Comparison of ENCODE assay signal across 18 cellular contexts in genomic region chr11:127651175-127651887, GRCh38.
DNase-seq lines count a peak whose midpoint lies in the region; ATAC-seq, FAIRE-seq and TF ChIP-seq lines count a peak whose summit lies in the region.
"Had no signal": no experiment of that assay in that cellular context is flagged by ENCODE, and none has a peak within 500 bp of the region (broad histone marks: within the 10 kb centered on the region; RNA-seq: fewer than 3 reads in every experiment).

No MANE protein-coding gene starts in this region.

- H3K4me1 Mint-ChIP-seq in stimulated activated memory B cell treated with anti-CD40 and anti-IgM and Interleukin-4, amounts not matched to agents 10 μg/mL and 1 μg/mL and 100 μg/mL, for 72 hours, result no peaks in the 10 kb centered on the region

- no peak overlapping the region for H3K4me3 ChIP-seq in endothelial cell of umbilical vein (replicated peaks in 1 of 3; ENCODE audit: insufficient read depth in 1 of 3, low read depth in 1 of 3, low read length in 3 of 3)
- no peak overlapping the region for H3K4me3 ChIP-seq in PC-9
- H3K4me3 ChIP-seq in uterus, result no peak overlapping the region
- H3K4me3 ChIP-seq: right atrium auricular region, stomach had no signal

- no peaks in the 10 kb centered on the region for H3K9me2 ChIP-seq in PC-9 (ENCODE audit: insufficient read depth)

- H4K20me1 ChIP-seq in endothelial cell of umbilical vein (replicated peaks; ENCODE audit: control insufficient read depth, extremely low read depth, insufficient read depth, low read length) (no peaks in the 10 kb centered on the region), PC-9 (ENCODE audit: insufficient read depth) (no peaks in the 10 kb centered on the region)

- H3K36me3 ChIP-seq in endothelial cell of umbilical vein (ENCODE audit: control insufficient read depth in 2 of 2, extremely low read depth in 1 of 2, insufficient read depth in 2 of 2, low read length in 2 of 2) (no peaks in the 10 kb centered on the region), PC-9 (ENCODE audit: low read depth) (no peaks in the 10 kb centered on the region), uterus (no peaks in the 10 kb centered on the region)
- H3K36me3 ChIP-seq: right atrium auricular region, stomach had no signal

- H3K27me3 Mint-ChIP-seq in stimulated activated memory B cell treated with anti-CD40 and anti-IgM and Interleukin-4, amounts not matched to agents 10 μg/mL and 1 μg/mL and 100 μg/mL, for 72 hours, result no peaks in the 10 kb centered on the region
- H3K27me3 Mint-ChIP-seq: activated CD4-positive, alpha-beta T cell treated with anti-CD3 and anti-CD28 coated beads, Interleukin-2, amount 10 ng/mL, durations not matched to agents 7 days and 5 days; CD4-positive, alpha-beta T cell had no signal

- peaks cover 15% of the 10 kb centered on the region for H3K4me1 ChIP-seq in endothelial cell of umbilical vein (ENCODE audit: control insufficient read depth, extremely low read depth, insufficient read depth, low read length)
- H3K4me1 ChIP-seq in PC-9 (replicated peaks; ENCODE audit: insufficient read depth), result no peaks in the 10 kb centered on the region
- H3K4me1 ChIP-seq in uterus, result no peaks in the 10 kb centered on the region
- H3K4me1 ChIP-seq: right atrium auricular region, stomach had no signal

- H3K27me3 ChIP-seq in endothelial cell of umbilical vein (ENCODE audit: control insufficient read depth in 2 of 2, insufficient read depth in 2 of 2, low read length in 2 of 2) (no peaks in the 10 kb centered on the region), PC-9 (ENCODE audit: insufficient read depth, low read depth) (no peaks in the 10 kb centered on the region), uterus (no peaks in the 10 kb centered on the region)
- H3K27me3 ChIP-seq: right atrium auricular region, stomach had no signal

- H3K9me3 ChIP-seq in endothelial cell of umbilical vein (replicated peaks; ENCODE audit: control insufficient read depth, insufficient read depth, low read length), result no peaks in the 10 kb centered on the region
- H3K9me3 ChIP-seq in PC-9 (ENCODE audit: insufficient read depth, low read depth), result no peaks in the 10 kb centered on the region
- no peaks in the 10 kb centered on the region for H3K9me3 ChIP-seq in uterus
- H3K9me3 ChIP-seq: right atrium auricular region, stomach had no signal

- BruUV-seq in endothelial cell of umbilical vein (replicated peaks; lab: Mats Ljungman, UMichigan) (no TSS peak), PC-9 (replicated peaks; lab: Mats Ljungman, UMichigan) (no TSS peak)

- FAIRE-seq in endothelial cell of umbilical vein (lab: Jason Lieb, UNC), result peak; percentile 66

- intact Hi-C loops in endothelial cell of umbilical vein (cut with micrococcal nuclease) (loop anchor here (1.0 kb wide), 1 partner anchor 10 kb away; no protein-coding TSS in a partner anchor), PC-9 (cut with micrococcal nuclease; ENCODE audit: unreplicated experiment) (no loop called here), uterus (cut with DNase I; ENCODE audit: low total_unique reads) (no loop called here)

- no peak for ATAC-seq in stimulated activated memory B cell treated with anti-CD40 and anti-IgM and Interleukin-4, amounts not matched to agents 10 μg/mL and 1 μg/mL and 100 μg/mL, for 72 hours
- ATAC-seq: esophagus mucosa had no signal

- H3K36me3 Mint-ChIP-seq in stimulated activated memory B cell treated with anti-CD40 and anti-IgM and Interleukin-4, amounts not matched to agents 10 μg/mL and 1 μg/mL and 100 μg/mL, for 72 hours, result no peaks in the 10 kb centered on the region

- H3K9me3 Mint-ChIP-seq in stimulated activated memory B cell treated with anti-CD40 and anti-IgM and Interleukin-4, amounts not matched to agents 10 μg/mL and 1 μg/mL and 100 μg/mL, for 72 hours, result peaks cover 4% of the 10 kb centered on the region
- H3K9me3 Mint-ChIP-seq: activated CD4-positive, alpha-beta T cell treated with anti-CD3 and anti-CD28 coated beads, Interleukin-2, amount 10 ng/mL, durations not matched to agents 7 days and 5 days; activated T-helper 1 cell treated with anti-CD3 and anti-CD28 coated beads, Interleukin-12 subunit alpha, Interleukin-12 subunit beta, Interleukin-2, Interleukin-4 antibody, amounts not matched to agents 30 ng/mL and 10 ng/mL and 1 ng/mL, durations not matched to agents 14 hours and 24 hours and 36 hours; CD4-positive, alpha-beta T cell had no signal

- POLR2A ChIA-PET in endothelial cell of umbilical vein (lab: Charles Lee) (interaction anchor here (0.6 kb wide), 1 partner anchor 11 kb away, joined by 3 read pairs; no protein-coding TSS in a partner anchor), PC-9 (lab: Charles Lee; ENCODE audit: unreplicated experiment) (interaction anchor here (0.7 kb wide), 1 partner anchor 139 kb away, joined by 7 read pairs; no protein-coding TSS in a partner anchor)

- dilution Hi-C loops in endothelial cell of umbilical vein (cut with MboI; ENCODE audit: extremely low pct_ligation_motif_present, low sequenced_read_pairs), result no loop called here

- TF ChIP-seq CTCF in endothelial cell of umbilical vein (IDR thresholded peaks at IDR 0.05; ENCODE audit: extremely low read depth in 1 of 2, insufficient read depth in 1 of 2, low read depth in 1 of 2, low read length in 2 of 2), result no peak
- TF ChIP-seq CTCF in PC-9 (conservative IDR thresholded peaks at IDR 0.05), result no peak
- TF ChIP-seq CTCF in uterus (IDR thresholded peaks at IDR 0.05), result no peak

- no peaks in the 10 kb centered on the region for H3K9me1 ChIP-seq in endothelial cell of umbilical vein (replicated peaks; ENCODE audit: control insufficient read depth, extremely low read depth, insufficient read depth, low read length)

- H3K9ac ChIP-seq in endothelial cell of umbilical vein (replicated peaks; ENCODE audit: extremely low read depth, insufficient read depth, low read length), result peak overlapping the region; percentile 13

- H3K79me2 ChIP-seq in endothelial cell of umbilical vein (ENCODE audit: control insufficient read depth, insufficient read depth, low read length) (no peaks in the 10 kb centered on the region), PC-9 (ENCODE audit: low read depth) (no peaks in the 10 kb centered on the region)

- no peak for TF ChIP-seq POLR2A in endothelial cell of umbilical vein (IDR thresholded peaks at IDR 0.05; ENCODE audit: low read depth, low read length)
- TF ChIP-seq POLR2A in uterus (IDR thresholded peaks at IDR 0.05), result no peak

- no peak overlapping the region for H3K4me3 Mint-ChIP-seq in stimulated activated memory B cell treated with anti-CD40 and anti-IgM and Interleukin-4, amounts not matched to agents 10 μg/mL and 1 μg/mL and 100 μg/mL, for 72 hours
- H3K4me3 Mint-ChIP-seq: activated CD4-positive, alpha-beta T cell treated with anti-CD3 and anti-CD28 coated beads, Interleukin-2, amount 10 ng/mL, durations not matched to agents 7 days and 5 days; activated T-helper 1 cell treated with anti-CD3 and anti-CD28 coated beads, Interleukin-12 subunit alpha, Interleukin-12 subunit beta, Interleukin-2, Interleukin-4 antibody, amounts not matched to agents 30 ng/mL and 10 ng/mL and 1 ng/mL, durations not matched to agents 14 hours and 24 hours and 36 hours; CD4-positive, alpha-beta T cell had no signal

- CTCF ChIA-PET in endothelial cell of umbilical vein (lab: Charles Lee), result interaction anchor here (1.0 kb wide), 1 partner anchor 11 kb away, joined by 3 read pairs; no protein-coding TSS in a partner anchor
- CTCF ChIA-PET in PC-9 (lab: Charles Lee), result interaction anchor here (0.6 kb wide), 1 partner anchor 313 kb away, joined by 3 read pairs; no protein-coding TSS in a partner anchor

- no peak overlapping the region for H3K4me2 ChIP-seq in endothelial cell of umbilical vein (ENCODE audit: insufficient read depth, low read length)
- no peak overlapping the region for H3K4me2 ChIP-seq in PC-9

- peak overlapping the region; percentile 81 for H2AFZ ChIP-seq in endothelial cell of umbilical vein (ENCODE audit: low read depth, low read length)
- no peak overlapping the region for H2AFZ ChIP-seq in PC-9

- no peaks in the 10 kb centered on the region for H3F3A ChIP-seq in PC-9 (ENCODE audit: insufficient read depth, low read depth)

- DNase-seq in GM03348 (ENCODE audit: low spot score) (peak; percentile 31), NCI-H460 (ENCODE audit: extremely low read depth, low read depth) (peak; percentile 12), endothelial cell of umbilical vein (ENCODE audit: low read depth, low spot score) (peak; percentile 76), non-pigmented ciliary epithelial cell (ENCODE audit: low read depth) (peak; percentile 31), retina (no peak), PC-9 (no peak), uterus (no peak)
- DNase-seq: activated CD4-positive, alpha-beta T cell treated with anti-CD3 and anti-CD28 coated beads, Interleukin-2, amount 10 ng/mL, durations not matched to agents 7 days and 5 days; CD4-positive, alpha-beta T cell; Kasumi-1; NCI-H2107; OCI-M1; stomach; T-helper 2 cell had no signal

- no peak overlapping the region for H3K27ac Mint-ChIP-seq in stimulated activated memory B cell treated with anti-CD40 and anti-IgM and Interleukin-4, amounts not matched to agents 10 μg/mL and 1 μg/mL and 100 μg/mL, for 72 hours
- H3K27ac Mint-ChIP-seq: activated CD4-positive, alpha-beta T cell treated with anti-CD3 and anti-CD28 coated beads, Interleukin-2, amount 10 ng/mL, durations not matched to agents 7 days and 5 days; activated T-helper 1 cell treated with anti-CD3 and anti-CD28 coated beads, Interleukin-12 subunit alpha, Interleukin-12 subunit beta, Interleukin-2, Interleukin-4 antibody, amounts not matched to agents 30 ng/mL and 10 ng/mL and 1 ng/mL, durations not matched to agents 14 hours and 24 hours and 36 hours; CD4-positive, alpha-beta T cell had no signal

- H3K27ac ChIP-seq in endothelial cell of umbilical vein (ENCODE audit: insufficient read depth, low read depth, low read length), result peak overlapping the region; percentile 50
- H3K27ac ChIP-seq in PC-9, result no peak overlapping the region
- no peak overlapping the region for H3K27ac ChIP-seq in uterus
- H3K27ac ChIP-seq: right atrium auricular region, stomach had no signal

TF ChIP-seq in endothelial cell of umbilical vein, 7 proteins besides CTCF, POLR2A, EP300 and RAD21:
- TF ChIP-seq FOS (IDR thresholded peaks at IDR 0.05; ENCODE audit: borderline replicate concordance, insufficient read depth, low read length), result peak; percentile 31
- TF ChIP-seq POLR2AphosphoS5 (IDR thresholded peaks at IDR 0.05; ENCODE audit: insufficient read depth, low read depth, low read length), result peak; percentile 46
- no peak for TF ChIP-seq GATA2 (IDR thresholded peaks at IDR 0.05; ENCODE audit: insufficient read depth, insufficient read length, low read depth, low read length)
- no peak for TF ChIP-seq MAX (IDR thresholded peaks at IDR 0.05; ENCODE audit: insufficient read depth, insufficient read length)
- peak; percentile 65 for TF ChIP-seq JUN (IDR thresholded peaks at IDR 0.05; ENCODE audit: borderline replicate concordance, insufficient read depth, insufficient read length, low read depth)

Comparison
In these comparisons a context has a peak if more than half of its experiments do, and no peak if none do; other contexts are left out.
1. DNase-seq: peak in GM03348 (single experiment), NCI-H460 (single experiment), endothelial cell of umbilical vein (single experiment) and non-pigmented ciliary epithelial cell (single experiment); none in retina (single experiment), PC-9 (0 of 2) and uterus (0 of 2).